In genomic region chr1:113758631-113759340, GRCh38 we compare ENCODE assay signal across 8 cellular contexts. TPM values are rescaled to one million over a fixed set of nuclear protein-coding genes. Genes with fewer than 3 reads are reported as not detected.
A peak's percentile ranks its signal among the peaks of the same experiment; 100 is the strongest.
DNase-seq lines count a peak whose midpoint lies in the region; ATAC-seq and TF ChIP-seq lines count a peak whose summit lies in the region.

No MANE protein-coding gene starts in this region.

- H3K27ac ChIP-seq in adrenal gland, result peak overlapping the region; percentile 90 to 98 (median 96)
- peak overlapping the region; percentile 96 for H3K27ac ChIP-seq in left ventricle myocardium inferior (replicated peaks)
- H3K27ac ChIP-seq in prostate gland, result peak overlapping the region; percentile 82 to 93
- peak overlapping the region; percentile 89 to 90 for H3K27ac ChIP-seq in uterus

- whole genome bisulfite sequencing in adrenal gland, 4 donors, result 0% methylated on average over 24 to 57 of the region's 57 CpGs
- under 1% methylated on average over 57 of the region's 57 CpGs for WGBS in prostate gland

- TF ChIP-seq CTCF in adrenal gland (IDR thresholded peaks at IDR 0.05) (no peak), left ventricle myocardium inferior (IDR thresholded peaks at IDR 0.05; ENCODE audit: borderline replicate concordance) (no peak), prostate gland (IDR thresholded peaks at IDR 0.05) (no peak), uterus (IDR thresholded peaks at IDR 0.05) (no peak)

- ATAC-seq in GM21717 (IDR thresholded peaks at IDR 0.05; ENCODE audit: unreplicated experiment), result peak; percentile 52

- no peaks in the 10 kb centered on the region for H3K9me3 ChIP-seq in adrenal gland (replicated peaks in 1 of 3)
- no peaks in the 10 kb centered on the region for H3K9me3 ChIP-seq in left ventricle myocardium inferior (replicated peaks)
- H3K9me3 ChIP-seq in prostate gland, result no peaks in the 10 kb centered on the region
- no peaks in the 10 kb centered on the region for H3K9me3 ChIP-seq in uterus

- TF ChIP-seq EP300 in Ishikawa (IDR thresholded peaks at IDR 0.05; ENCODE audit: borderline replicate concordance), result no peak

- no peaks in the 10 kb centered on the region for H3K36me3 ChIP-seq in adrenal gland (replicated peaks in 1 of 2)
- peaks cover 6% of the 10 kb centered on the region for H3K36me3 ChIP-seq in left ventricle myocardium inferior
- no peaks in the 10 kb centered on the region for H3K36me3 ChIP-seq in prostate gland
- no peaks in the 10 kb centered on the region for H3K36me3 ChIP-seq in uterus

- TF ChIP-seq POLR2A in adrenal gland (IDR thresholded peaks at IDR 0.05) (no peak), prostate gland (IDR thresholded peaks at IDR 0.05) (no peak), uterus (IDR thresholded peaks at IDR 0.05) (no peak)

- no peak for TF ChIP-seq RAD21 in Ishikawa (IDR thresholded peaks at IDR 0.05; ENCODE audit: low read depth)

- intact Hi-C loops in adrenal gland (cut with DNase I) (loop anchor here in 1 of 2 donors (10.0 kb wide), 1 partner anchor 46 kb away; no protein-coding TSS in a partner anchor), left ventricle myocardium inferior (cut with micrococcal nuclease) (no loop called here), prostate gland (cut with DNase I) (loop anchor here (5.0 kb wide), 1 partner anchor 54 kb away; the partner anchor contains the start of gene RSBN1), uterus (cut with DNase I; ENCODE audit: low total_unique reads) (no loop called here)

- peaks cover 0 to 20% of the 10 kb centered on the region in 2 donors for H3K4me1 ChIP-seq in adrenal gland (replicated peaks in 1 of 2)
- H3K4me1 ChIP-seq in left ventricle myocardium inferior, result peaks cover 38% of the 10 kb centered on the region
- no peaks in the 10 kb centered on the region for H3K4me1 ChIP-seq in prostate gland (replicated peaks)
- no peaks in the 10 kb centered on the region for H3K4me1 ChIP-seq in uterus

- peak overlapping the region; percentile 86 to 97 (median 92) for H3K4me3 ChIP-seq in adrenal gland
- H3K4me3 ChIP-seq in left ventricle myocardium inferior, result peak overlapping the region; percentile 95
- peak overlapping the region; percentile 59 to 85 for H3K4me3 ChIP-seq in prostate gland
- peak overlapping the region; percentile 51 to 92 for H3K4me3 ChIP-seq in uterus

- H3K27me3 ChIP-seq in adrenal gland (no peaks in the 10 kb centered on the region), left ventricle myocardium inferior (ENCODE audit: low read depth) (no peaks in the 10 kb centered on the region), prostate gland (replicated peaks; ENCODE audit: insufficient read depth) (no peaks in the 10 kb centered on the region), uterus (no peaks in the 10 kb centered on the region)

- DNase-seq in ELR (ENCODE audit: low read depth) (peak; percentile 80), T follicular helper cell (ENCODE audit: low read depth) (peak; percentile 41), adrenal gland (peak; percentile 65 to 77 (median 73)), left ventricle myocardium inferior (peak; percentile 70), prostate gland (ENCODE audit: low spot score) (peak; percentile 42), uterus (peak; percentile 50 to 63)

TF ChIP-seq in Ishikawa, 13 proteins besides CTCF, POLR2A, EP300 and RAD21:
- TF ChIP-seq REST (IDR thresholded peaks at IDR 0.05; ENCODE audit: low read depth) (no peak), MAX (IDR thresholded peaks at IDR 0.05) (peak; percentile 13; the same call in 1 of the 2 replicates), CEBPB (IDR thresholded peaks at IDR 0.05) (no peak)

RNA-seq across cellular contexts. Expression of gene PHTF1, which starts 0.5 kb away (rescaled TPM):
- total RNA-seq in adrenal gland, result 10 to 100 TPM; 16.8 to 37.9 (median 21.3) TPM
- polyA plus RNA-seq in adrenal gland, result 10 to 100 TPM in 2 of 3 donors, 1 to 10 TPM in 1; 9.7 to 18.7 (median 12.4) TPM
- total RNA-seq in left ventricle myocardium inferior, result 10.7 TPM
- total RNA-seq in prostate gland, result 10 to 100 TPM; 11.7 to 13.4 TPM
- total RNA-seq in uterus, result 10 to 100 TPM in 3 of 4 donors, 1 to 10 TPM in 1; 7.6 to 30.3 (median 17.0) TPM

RNA-seq across cellular contexts. Expression of gene RSBN1, which starts 53.5 kb away (rescaled TPM):
- total RNA-seq in adrenal gland, result 10 to 100 TPM; 12.1 to 33.0 (median 16.7) TPM
- polyA plus RNA-seq in adrenal gland, result 10 to 100 TPM in 1 of 3 donors, 1 to 10 TPM in 2; 3.9 to 10.5 (median 6.0) TPM
- 7.6 TPM for total RNA-seq in left ventricle myocardium inferior
- total RNA-seq in prostate gland, result 10 to 100 TPM; 23.1 to 24.0 TPM
- total RNA-seq in uterus, result 10 to 100 TPM; 33.5 to 56.4 (median 38.3) TPM

Comparison
In these comparisons a context has a peak if more than half of its experiments do, and no peak if none do; other contexts are left out.
1. Peak in every context shown above with its lines: DNase-seq, ATAC-seq, H3K4me3 ChIP-seq and H3K27ac ChIP-seq.